ENCODE assay signal across 16 cellular contexts in genomic region chr4:39631700-39632079, GRCh38. TPM values are rescaled to one million over a fixed set of nuclear protein-coding genes. Genes with fewer than 3 reads are reported as not detected.
A peak's percentile ranks its signal among the peaks of the same experiment; 100 is the strongest.
DNase-seq lines count a peak whose midpoint lies in the region; ATAC-seq, FAIRE-seq and TF ChIP-seq lines count a peak whose summit lies in the region.
"Had no signal": no experiment of that assay in that cellular context is flagged by ENCODE, and none has a peak within 500 bp of the region (broad histone marks: within the 10 kb centered on the region; RNA-seq: fewer than 3 reads in every experiment).

No MANE protein-coding gene starts in this region.

- peaks cover 10% of the 10 kb centered on the region for H3K4me1 Mint-ChIP-seq in activated T-cell treated with anti-CD3 and anti-CD28 coated beads, Interleukin-2, amount 50 U/mL, for 24 hours (ENCODE audit: low read depth)

- no peak for TF ChIP-seq POLR2A in GM12892 (IDR thresholded peaks at IDR 0.05; ENCODE audit: low read depth, low read length)

- H3K36me3 Mint-ChIP-seq in activated T-cell treated with anti-CD3 and anti-CD28 coated beads, Interleukin-2, amount 50 U/mL, for 24 hours (ENCODE audit: low read depth) = no peaks in the 10 kb centered on the region
- H3K36me3 Mint-ChIP-seq: activated naive CD8-positive, alpha-beta T cell treated with anti-CD3 and anti-CD28 coated beads for 36 hours had no signal

- ATAC-seq in GM18870 (IDR thresholded peaks at IDR 0.05; ENCODE audit: unreplicated experiment) (peak; percentile 65), GM21576 (IDR thresholded peaks at IDR 0.05; ENCODE audit: unreplicated experiment) (peak; percentile 60), HG03097 (IDR thresholded peaks at IDR 0.05; ENCODE audit: low FRiP score, unreplicated experiment) (peak; percentile 56)

- H3K4me3 Mint-ChIP-seq in activated T-cell treated with anti-CD3 and anti-CD28 coated beads, Interleukin-2, amount 50 U/mL, for 24 hours = no peak overlapping the region
- H3K4me3 Mint-ChIP-seq: activated naive CD8-positive, alpha-beta T cell treated with anti-CD3 and anti-CD28 coated beads for 36 hours; neural progenitor cell had no signal

- FAIRE-seq in GM12892 (lab: Jason Lieb, UNC) = no peak
- FAIRE-seq: colon, kidney had no signal

- H3K9me3 Mint-ChIP-seq in activated T-cell treated with anti-CD3 and anti-CD28 coated beads, Interleukin-2, amount 50 U/mL, for 24 hours = no peaks in the 10 kb centered on the region
- H3K9me3 Mint-ChIP-seq: activated naive CD8-positive, alpha-beta T cell treated with anti-CD3 and anti-CD28 coated beads for 36 hours; neural progenitor cell had no signal

- DNase-seq in germinal center (ENCODE audit: low spot score) = peak; percentile 47
- DNase-seq in T-helper 1 cell = no peak
- DNase-seq in GM12892 (ENCODE audit: insufficient read length) = no peak
- DNase-seq in activated naive CD4-positive, alpha-beta T cell (lab: John Stamatoyannopoulos, UW) = no peak
- DNase-seq in activated T-cell treated with anti-CD3 and anti-CD28 coated beads, Interleukin-2, amount 50 U/mL, for 24 hours = no peak
- DNase-seq: activated CD4-positive, alpha-beta T cell treated with anti-CD3 and anti-CD28 coated beads, Interleukin-2, amount 50 U/mL, for 48 hours; activated naive CD8-positive, alpha-beta T cell treated with anti-CD3 and anti-CD28 coated beads for 36 hours; COR-L47; kidney; NCI-H1092; stimulated activated CD8-positive, alpha-beta memory T cell treated with anti-CD3 and anti-CD28 coated beads, Interleukin-4, amount 100 ng/mL, for 48 hours had no signal

- H3K27ac Mint-ChIP-seq in activated T-cell treated with anti-CD3 and anti-CD28 coated beads, Interleukin-2, amount 50 U/mL, for 24 hours = no peak overlapping the region
- H3K27ac Mint-ChIP-seq: activated naive CD8-positive, alpha-beta T cell treated with anti-CD3 and anti-CD28 coated beads for 36 hours; neural progenitor cell had no signal

- no peaks in the 10 kb centered on the region for H3K27me3 Mint-ChIP-seq in activated T-cell treated with anti-CD3 and anti-CD28 coated beads, Interleukin-2, amount 50 U/mL, for 24 hours
- H3K27me3 Mint-ChIP-seq: activated naive CD8-positive, alpha-beta T cell treated with anti-CD3 and anti-CD28 coated beads for 36 hours had no signal

RNA-seq across cellular contexts. Expression of gene SMIM14, which starts 7.0 kb away (rescaled TPM):
- 80.8 TPM for polyA plus RNA-seq in GM12892 (2012; ENCODE audit: missing spikeins)
